In genomic region chr5:124453221-124454032, GRCh38 we compare ENCODE assay signal across 9 cellular contexts.
A peak's percentile ranks its signal among the peaks of the same experiment; 100 is the strongest.
DNase-seq lines count a peak whose midpoint lies in the region; ATAC-seq and TF ChIP-seq lines count a peak whose summit lies in the region.
"Had no signal": no experiment of that assay in that cellular context is flagged by ENCODE, and none has a peak within 500 bp of the region (broad histone marks: within the 10 kb centered on the region; RNA-seq: fewer than 3 reads in every experiment).

No MANE protein-coding gene starts in this region.

- POLR2A ChIA-PET in HCT116 (lab: Charles Lee), result no interaction called here

- TF ChIP-seq CTCF in HCT116 (IDR thresholded peaks at IDR 0.05 in 2 of 3, conservative IDR thresholded peaks at IDR 0.05 in 1 of 3; ENCODE audit: borderline replicate concordance in 1 of 3, insufficient read depth in 1 of 3, low read depth in 2 of 3, low read length in 2 of 3) (no peak), coronary artery (IDR thresholded peaks at IDR 0.05) (no peak)

- no peaks in the 10 kb centered on the region for H3K9me3 ChIP-seq in HCT116 (ENCODE audit: control insufficient read depth in 1 of 2, insufficient read depth in 1 of 2, low read depth in 1 of 2, low read length in 2 of 2)

- no peaks in the 10 kb centered on the region for H3K27me3 ChIP-seq in HCT116 (ENCODE audit: insufficient read depth, low read length)

- no peaks in the 10 kb centered on the region for H3K9me2 ChIP-seq in HCT116 (ENCODE audit: insufficient read depth)

- H3K4me3 ChIP-seq in HCT116 (replicated peaks in 1 of 2; ENCODE audit: low read depth in 1 of 2, low read length in 2 of 2) (no peak overlapping the region), coronary artery (no peak overlapping the region)

- no peak overlapping the region for H3K4me2 ChIP-seq in HCT116 (ENCODE audit: low read length)

- no peaks in the 10 kb centered on the region for H3K79me2 ChIP-seq in HCT116 (ENCODE audit: insufficient read depth, low read length)

- TF ChIP-seq RAD21 in HCT116 (IDR thresholded peaks at IDR 0.05; ENCODE audit: low read depth), result no peak

- peak; percentile 98 for ATAC-seq in GM18511 (IDR thresholded peaks at IDR 0.05; ENCODE audit: unreplicated experiment)
- peak; percentile 62; the same call in 1 of the 2 replicates for ATAC-seq in HCT116

- TF ChIP-seq POLR2A in HCT116 (IDR thresholded peaks at IDR 0.05; ENCODE audit: borderline replicate concordance, extremely low read depth, insufficient read depth, insufficient read length), result no peak

- H2AFZ ChIP-seq in HCT116 (ENCODE audit: low read depth, low read length, poor library complexity, severe bottlenecking), result no peak overlapping the region

- H3K9ac ChIP-seq in HCT116 (ENCODE audit: low read length), result no peak overlapping the region

- H3K27ac ChIP-seq in HCT116 (ENCODE audit: low read depth, low read length) (no peak overlapping the region), coronary artery (no peak overlapping the region)

- no TSS peak for BruUV-seq in HCT116 (replicated peaks; lab: Mats Ljungman, UMichigan)

- CTCF ChIA-PET in HCT116 (lab: Charles Lee), result no interaction called here

- H3K4me1 ChIP-seq in HCT116 (ENCODE audit: control insufficient read depth in 1 of 2, insufficient read depth in 2 of 2, low read length in 2 of 2), result peaks cover 0 to 8% of the 10 kb centered on the region in 2 experiments; a peak in 2 of 4 replicates

- no peaks in the 10 kb centered on the region for H3K36me3 ChIP-seq in HCT116 (ENCODE audit: control insufficient read depth in 1 of 2, insufficient read depth in 2 of 2, low read length in 2 of 2)

- RAD21 ChIA-PET in HCT116 (lab: Charles Lee; ENCODE audit: low non-redundant PET in 1 of 2, low total read pairs in 2 of 2, uncharacterized antibody in 2 of 2, unreplicated experiment in 2 of 2), result interaction anchor here in 1 of 2 experiments (0.6 kb wide), 1 partner anchor 44 kb away, joined by 3 read pairs; no protein-coding TSS in a partner anchor

- DNase-seq in HCT116 (ENCODE audit: low read depth, low spot score) (peak; percentile 15), MV-4-11 (lab: John Stamatoyannopoulos, UW) (peak; percentile 97), glomerular visceral epithelial cell (ENCODE audit: extremely low spot score) (peak; percentile 84), DMS53 treated with DMSO at 0.1 percent for 48 hours (lab: John Stamatoyannopoulos, UW; ENCODE audit: unreplicated experiment) (no peak), coronary artery (ENCODE audit: low spot score) (no peak), HT-29 (ENCODE audit: low spot score) (no peak)
- DNase-seq in activated CD8-positive, alpha-beta memory T cell treated with anti-CD3 and anti-CD28 coated beads, Interleukin-2, amount 50 U/mL, for 48 hours, result no peak
- DNase-seq: naive thymus-derived CD8-positive, alpha-beta T cell had no signal

- H4K20me1 ChIP-seq in HCT116 (ENCODE audit: insufficient read depth), result no peaks in the 10 kb centered on the region

- intact Hi-C loops in HCT116 (cut with micrococcal nuclease), result no loop called here

TF ChIP-seq in HCT116, 20 proteins besides CTCF, POLR2A, EP300 and RAD21:
- no peak for TF ChIP-seq ELF1 (IDR thresholded peaks at IDR 0.05; ENCODE audit: borderline replicate concordance, low read depth)
- no peak for TF ChIP-seq MAX (IDR thresholded peaks at IDR 0.05)
- no peak for TF ChIP-seq TCF7L2 (IDR thresholded peaks at IDR 0.05; ENCODE audit: borderline replicate concordance, extremely low read depth, insufficient read depth, insufficient read length)
- no peak for TF ChIP-seq ZBTB33 (IDR thresholded peaks at IDR 0.05; ENCODE audit: extremely low read depth, insufficient replicate concordance, low read length)
- TF ChIP-seq SP1 (IDR thresholded peaks at IDR 0.05; ENCODE audit: low read depth), result peak; percentile 16; the same call in 1 of the 2 replicates
- TF ChIP-seq FOSL1 (IDR thresholded peaks at IDR 0.05; ENCODE audit: low read depth), result peak; percentile 34; the same call in 1 of the 2 replicates
TF ChIP-seq in HCT116: peak in this region for 2.

Comparison
In these comparisons a context has a peak if more than half of its experiments do, and no peak if none do; other contexts are left out.
1. DNase-seq: peak in HCT116 (single experiment), MV-4-11 (single experiment) and glomerular visceral epithelial cell (single experiment); none in DMS53 treated with DMSO at 0.1 percent for 48 hours (single experiment), coronary artery (single experiment), HT-29 (single experiment) and activated CD8-positive, alpha-beta memory T cell treated with anti-CD3 and anti-CD28 coated beads, Interleukin-2, amount 50 U/mL, for 48 hours (single experiment).